ENCODE assay signal across 11 cellular contexts in the genomic region with DNA sequence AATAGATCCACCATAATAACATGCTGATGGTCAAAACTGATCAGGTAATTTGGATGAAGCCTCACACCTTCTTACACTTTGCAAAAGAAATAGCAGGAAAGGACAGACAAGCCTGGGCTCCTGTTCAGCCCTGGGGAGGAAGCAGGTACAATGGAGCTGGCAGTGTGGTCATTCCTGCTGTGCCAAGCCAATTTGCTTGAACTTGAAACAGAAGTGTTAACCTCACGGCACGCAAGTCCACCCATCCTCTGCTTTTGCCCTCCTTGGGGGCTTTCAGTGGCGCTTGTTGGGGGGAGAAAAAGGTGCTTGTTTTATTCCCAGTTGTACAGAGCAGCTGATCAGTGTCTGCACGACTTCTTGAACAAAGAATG. TPM values are rescaled to one million over a fixed set of nuclear protein-coding genes. Genes with fewer than 3 reads are reported as not detected.
DNase-seq lines count a peak whose midpoint lies in the region; ATAC-seq and TF ChIP-seq lines count a peak whose summit lies in the region.
"Had no signal": no experiment of that assay in that cellular context is flagged by ENCODE, and none has a peak within 500 bp of the region (broad histone marks: within the 10 kb centered on the region; RNA-seq: fewer than 3 reads in every experiment).

No MANE protein-coding gene starts in this region.

- POLR2A ChIA-PET in A673 (lab: Charles Lee; ENCODE audit: low non-redundant PET), result interaction anchor here (0.7 kb wide), 1 partner anchor 14 kb away, joined by 4 read pairs; no protein-coding TSS in a partner anchor
- POLR2A ChIA-PET in activated CD8-positive, alpha-beta T cell treated with anti-CD3 and anti-CD28 coated beads, Interleukin-2, amount 10 ng/mL, durations not matched to agents 7 days and 5 days (lab: Charles Lee), result interaction anchor here (0.6 kb wide), 1 partner anchor 252 kb away, joined by 3 read pairs; no protein-coding TSS in a partner anchor

- CTCF ChIA-PET in A673 (lab: Charles Lee), result interaction anchor here (1.7 to 2.8 kb wide), 2 partner anchors 260 to 282 kb away, joined by 14 to 19 read pairs; no protein-coding TSS in a partner anchor
- CTCF ChIA-PET in activated CD8-positive, alpha-beta T cell treated with anti-CD3 and anti-CD28 coated beads, Interleukin-2, amount 10 ng/mL, durations not matched to agents 7 days and 5 days (lab: Charles Lee), result interaction anchor here (0.6 to 3.2 kb wide), 30 partner anchors 12 to 980 kb away, joined by 3 to 27 read pairs (median 4); a partner anchor contains a TSS

- no peaks in the 10 kb centered on the region for H3K9me3 ChIP-seq in right lobe of liver
- H3K9me3 ChIP-seq in A673 (ENCODE audit: low read depth, low read length, poor library complexity, severe bottlenecking), result no peaks in the 10 kb centered on the region
- H3K9me3 ChIP-seq in ovary, result no peaks in the 10 kb centered on the region
- H3K9me3 ChIP-seq: MG63, SJSA1 had no signal

- 11% methylated on average over 4 of the region's 4 CpGs for WGBS in right lobe of liver (ENCODE audit: insufficient coverage, low coverage, low lambda C conversion rate, missing lambda C conversion rate)
- WGBS in ovary, 3 donors, result 17 to 21% (median 18%) methylated on average over 4 of the region's 4 CpGs

- no peak overlapping the region for H3K4me3 Mint-ChIP-seq in activated naive CD8-positive, alpha-beta T cell treated with anti-CD3 and anti-CD28 coated beads for 36 hours
- H3K4me3 Mint-ChIP-seq in activated CD8-positive, alpha-beta T cell treated with anti-CD3 and anti-CD28 coated beads, Interleukin-2, amount 10 ng/mL, durations not matched to agents 7 days and 5 days, result no peak overlapping the region

- TF ChIP-seq EP300 in ovary (IDR thresholded peaks at IDR 0.05), result no peak

- no TSS peak for BruUV-seq in A673 (replicated peaks; lab: Mats Ljungman, UMichigan)

- TF ChIP-seq POLR2A in right lobe of liver (IDR thresholded peaks at IDR 0.05), result no peak
- TF ChIP-seq POLR2A in GM18505 (IDR thresholded peaks at IDR 0.05; ENCODE audit: borderline replicate concordance, extremely low read depth, insufficient read depth, insufficient read length), result no peak
- TF ChIP-seq POLR2A in ovary (IDR thresholded peaks at IDR 0.05), result no peak

- TF ChIP-seq CTCF in right lobe of liver (IDR thresholded peaks at IDR 0.05) (no peak), A673 (conservative IDR thresholded peaks at IDR 0.05; ENCODE audit: low read depth, low read length) (no peak), ovary (IDR thresholded peaks at IDR 0.05) (no peak)

- H3K4me1 ChIP-seq in right lobe of liver (peaks cover 0 to 4% (median 0%) of the 10 kb centered on the region in 4 donors), A673 (ENCODE audit: insufficient read depth, low read length, poor library complexity, severe bottlenecking) (peaks cover 5% of the 10 kb centered on the region), ovary (ENCODE audit: insufficient read depth) (peaks cover 2% of the 10 kb centered on the region)

- no peaks in the 10 kb centered on the region for H3K27me3 ChIP-seq in right lobe of liver
- no peaks in the 10 kb centered on the region for H3K27me3 ChIP-seq in A673 (replicated peaks; ENCODE audit: insufficient read depth, low read depth, low read length, poor library complexity)
- no peaks in the 10 kb centered on the region for H3K27me3 ChIP-seq in ovary
- H3K27me3 ChIP-seq: MG63, SJSA1 had no signal

- H3K36me3 Mint-ChIP-seq in activated naive CD8-positive, alpha-beta T cell treated with anti-CD3 and anti-CD28 coated beads for 36 hours, result no peaks in the 10 kb centered on the region
- no peaks in the 10 kb centered on the region for H3K36me3 Mint-ChIP-seq in activated CD8-positive, alpha-beta T cell treated with anti-CD3 and anti-CD28 coated beads, Interleukin-2, amount 10 ng/mL, durations not matched to agents 7 days and 5 days (ENCODE audit: low read depth)

- intact Hi-C loops in right lobe of liver (cut with DNase I) (loop anchor here in 1 of 2 donors (10.0 kb wide), 1 partner anchor 265 kb away; no protein-coding TSS in a partner anchor), A673 (cut with micrococcal nuclease; ENCODE audit: unreplicated experiment) (loop anchor here (1.0 to 2.0 kb wide), 2 partner anchors 260 to 501 kb away; no protein-coding TSS in a partner anchor), ovary (cut with DNase I) (loop anchor here in 3 of 4 donors (2.0 to 5.0 kb wide), 2 partner anchors 261 to 263 kb away; no protein-coding TSS in a partner anchor)

- ATAC-seq in GM18499 (IDR thresholded peaks at IDR 0.05; ENCODE audit: insufficient read depth, unreplicated experiment) (peak; percentile 6), HG02759 (IDR thresholded peaks at IDR 0.05; ENCODE audit: unreplicated experiment) (peak; percentile 30), right lobe of liver (peak; percentile 79 to 85 (median 82)), GM18505 (IDR thresholded peaks at IDR 0.05; ENCODE audit: unreplicated experiment) (no peak)
- ATAC-seq in activated CD8-positive, alpha-beta T cell treated with anti-CD3 and anti-CD28 coated beads, Interleukin-2, amount 10 ng/mL, durations not matched to agents 7 days and 5 days, result no peak

- peak overlapping the region; percentile 94 for H3K27ac Mint-ChIP-seq in activated naive CD8-positive, alpha-beta T cell treated with anti-CD3 and anti-CD28 coated beads for 36 hours
- H3K27ac Mint-ChIP-seq in activated CD8-positive, alpha-beta T cell treated with anti-CD3 and anti-CD28 coated beads, Interleukin-2, amount 10 ng/mL, durations not matched to agents 7 days and 5 days, result no peak overlapping the region

- H3K36me3 ChIP-seq in right lobe of liver, result no peaks in the 10 kb centered on the region
- H3K36me3 ChIP-seq in A673 (ENCODE audit: insufficient read depth, low read length, poor library complexity, severe bottlenecking), result no peaks in the 10 kb centered on the region
- no peaks in the 10 kb centered on the region for H3K36me3 ChIP-seq in ovary
- H3K36me3 ChIP-seq: MG63, SJSA1 had no signal

- peaks cover 6% of the 10 kb centered on the region for H3K27me3 Mint-ChIP-seq in activated naive CD8-positive, alpha-beta T cell treated with anti-CD3 and anti-CD28 coated beads for 36 hours
- peaks cover 8% of the 10 kb centered on the region for H3K27me3 Mint-ChIP-seq in activated CD8-positive, alpha-beta T cell treated with anti-CD3 and anti-CD28 coated beads, Interleukin-2, amount 10 ng/mL, durations not matched to agents 7 days and 5 days (ENCODE audit: low read depth)

- peak overlapping the region in 2 of 3 donors; percentile 32 to 46 for H3K4me3 ChIP-seq in right lobe of liver
- no peak overlapping the region for H3K4me3 ChIP-seq in A673 (ENCODE audit: low read depth, low read length, poor library complexity, severe bottlenecking)
- no peak overlapping the region for H3K4me3 ChIP-seq in ovary
- H3K4me3 ChIP-seq: MG63, SJSA1 had no signal

- H3K27ac ChIP-seq in right lobe of liver (no peak overlapping the region), A673 (ENCODE audit: low read depth, low read length, poor library complexity, severe bottlenecking) (no peak overlapping the region), ovary (no peak overlapping the region)
- H3K27ac ChIP-seq: SJSA1 had no signal

- no peak for DNase-seq in activated naive CD8-positive, alpha-beta T cell treated with anti-CD3 and anti-CD28 coated beads for 36 hours
- DNase-seq in right lobe of liver (peak in 2 of 3 donors; percentile 27 to 60), A673 (ENCODE audit: low spot score) (no peak), ovary (no peak)
- no peak for DNase-seq in activated CD8-positive, alpha-beta T cell treated with anti-CD3 and anti-CD28 coated beads, Interleukin-2, amount 10 ng/mL, durations not matched to agents 7 days and 5 days

- peaks cover 19% of the 10 kb centered on the region for H3K4me1 Mint-ChIP-seq in activated naive CD8-positive, alpha-beta T cell treated with anti-CD3 and anti-CD28 coated beads for 36 hours
- peaks cover 25% of the 10 kb centered on the region for H3K4me1 Mint-ChIP-seq in activated CD8-positive, alpha-beta T cell treated with anti-CD3 and anti-CD28 coated beads, Interleukin-2, amount 10 ng/mL, durations not matched to agents 7 days and 5 days (ENCODE audit: low read depth)

- no peaks in the 10 kb centered on the region for H3K9me3 Mint-ChIP-seq in activated naive CD8-positive, alpha-beta T cell treated with anti-CD3 and anti-CD28 coated beads for 36 hours
- H3K9me3 Mint-ChIP-seq in activated CD8-positive, alpha-beta T cell treated with anti-CD3 and anti-CD28 coated beads, Interleukin-2, amount 10 ng/mL, durations not matched to agents 7 days and 5 days (ENCODE audit: insufficient read depth), result peaks cover 4% of the 10 kb centered on the region

RNA-seq across cellular contexts. Expression of a gene that starts 36.8 kb away (rescaled TPM):
- 10 to 100 TPM; 84.2 to 84.8 TPM for total RNA-seq in activated naive CD8-positive, alpha-beta T cell treated with anti-CD3 and anti-CD28 coated beads for 36 hours
- total RNA-seq in right lobe of liver (10 to 100 TPM; 15.1 to 36.0 (median 19.8) TPM), A673 (2021) (0.60 and 1.2 TPM in 2 replicates), ovary (10 to 100 TPM; 25.2 to 52.4 (median 42.5) TPM)
- 10 to 100 TPM; 59.9 to 63.4 TPM for total RNA-seq in activated CD8-positive, alpha-beta T cell treated with anti-CD3 and anti-CD28 coated beads, Interleukin-2, amount 10 ng/mL, durations not matched to agents 7 days and 5 days
- 10 to 100 TPM; 61.5 to 63.1 TPM for polyA plus RNA-seq in ovary

RNA-seq across cellular contexts. Expression of a gene that starts 54.9 kb away (rescaled TPM):
- total RNA-seq in activated naive CD8-positive, alpha-beta T cell treated with anti-CD3 and anti-CD28 coated beads for 36 hours, result not detected
- not detected for total RNA-seq in right lobe of liver
- total RNA-seq in A673 (2021), result not detected in 2 replicates
- not detected for total RNA-seq in activated CD8-positive, alpha-beta T cell treated with anti-CD3 and anti-CD28 coated beads, Interleukin-2, amount 10 ng/mL, durations not matched to agents 7 days and 5 days
- total RNA-seq in ovary, result not detected
- polyA plus RNA-seq in ovary, result under 1 TPM in 1 of 2 donors, not detected in 1; 0.16 TPM
- total RNA-seq: activated naive CD4-positive, alpha-beta T cell treated with anti-CD3 and anti-CD28 coated beads, Interleukin-2, amount 50 U/mL, for 72 hours; SJSA1 had no signal

Comparison
In these comparisons a context has a peak if more than half of its experiments do, and no peak if none do; other contexts are left out.
1. ATAC-seq: peak in GM18499 (single experiment), HG02759 (single experiment) and right lobe of liver (4 of 4); none in GM18505 (single experiment) and activated CD8-positive, alpha-beta T cell treated with anti-CD3 and anti-CD28 coated beads, Interleukin-2, amount 10 ng/mL, durations not matched to agents 7 days and 5 days (single experiment).
2. DNase-seq: peak in right lobe of liver (2 of 3); none in activated naive CD8-positive, alpha-beta T cell treated with anti-CD3 and anti-CD28 coated beads for 36 hours (single experiment), A673 (single experiment), activated CD8-positive, alpha-beta T cell treated with anti-CD3 and anti-CD28 coated beads, Interleukin-2, amount 10 ng/mL, durations not matched to agents 7 days and 5 days (single experiment) and ovary (0 of 5).
3. H3K4me3 ChIP-seq: peak in right lobe of liver (2 of 3); none in A673 (single experiment) and ovary (single experiment).